ENCODE assay signal across 8 cellular contexts in the genomic region with DNA sequence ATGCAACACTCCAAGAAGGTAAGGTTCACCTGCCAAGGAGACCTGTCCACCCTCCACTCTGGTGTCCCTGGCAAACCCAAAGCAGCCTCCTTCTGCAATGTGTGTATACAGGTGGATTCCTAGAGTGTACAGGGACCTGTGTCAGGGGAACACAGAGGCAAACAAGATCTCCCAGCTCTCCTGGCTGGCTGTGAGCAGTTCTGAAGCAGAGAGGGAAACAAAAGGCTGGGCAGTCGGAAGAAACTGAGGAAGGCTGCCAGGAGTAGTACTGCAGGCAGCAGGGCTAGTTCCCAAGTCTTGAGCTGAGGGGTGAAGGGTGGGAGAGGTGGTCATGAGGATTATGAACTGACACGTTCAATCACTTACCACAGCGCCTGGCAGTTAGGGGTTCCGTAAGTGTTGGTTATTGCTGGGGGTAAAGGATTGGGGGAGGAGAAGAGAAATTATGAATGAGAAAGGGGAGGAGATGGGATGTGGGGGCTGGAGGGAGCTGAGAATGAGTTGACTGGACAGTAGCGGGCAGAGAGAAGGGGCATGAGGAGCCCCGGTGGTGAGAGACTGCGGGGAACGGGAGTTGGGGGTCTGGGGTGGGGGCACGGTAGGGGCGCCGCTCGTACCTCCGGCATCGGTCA. TPM values are rescaled to one million over a fixed set of nuclear protein-coding genes. Genes with fewer than 3 reads are reported as not detected.
A peak's percentile ranks its signal among the peaks of the same experiment; 100 is the strongest.
DNase-seq lines count a peak whose midpoint lies in the region; TF ChIP-seq lines count a peak whose summit lies in the region.

No MANE protein-coding gene starts in this region.

- peak overlapping the region; percentile 91 for H3K27ac Mint-ChIP-seq in MCF 10A (ENCODE audit: low read depth, unreplicated experiment)

- no peaks in the 10 kb centered on the region for H3K9me3 Mint-ChIP-seq in MCF 10A (ENCODE audit: unreplicated experiment)

- H3K27ac ChIP-seq in C4-2B (peak overlapping the region; percentile 88), mesendoderm (ENCODE audit: low read depth, low read length) (no peak overlapping the region), uterus (peak overlapping the region in 1 of 2 donors; percentile 94)

- peaks cover 27% of the 10 kb centered on the region for H3K4me1 Mint-ChIP-seq in MCF 10A (ENCODE audit: insufficient read depth, unreplicated experiment)

- H3K36me3 ChIP-seq in mesendoderm (ENCODE audit: control insufficient read depth, insufficient read depth, low read length), result no peaks in the 10 kb centered on the region
- no peaks in the 10 kb centered on the region for H3K36me3 ChIP-seq in uterus

- CTCF ChIA-PET in MCF 10A (lab: Yijun Ruan, JAX), result interaction anchor here (0.5 to 2.7 kb wide), 6 partner anchors 10 to 136 kb away, joined by 3 to 14 read pairs (median 3); no protein-coding TSS in a partner anchor

- no CpG with 5 or more reads among the region's 14 CpGs for WGBS in mesendoderm (ENCODE audit: extremely low coverage, insufficient coverage, low lambda C conversion rate)

- peaks cover 6% of the 10 kb centered on the region for H3K4me1 ChIP-seq in mesendoderm (ENCODE audit: control insufficient read depth, low read depth, low read length)
- no peaks in the 10 kb centered on the region for H3K4me1 ChIP-seq in uterus

- no peaks in the 10 kb centered on the region for H3K27me3 Mint-ChIP-seq in MCF 10A (ENCODE audit: insufficient read depth, unreplicated experiment)

- POLR2A ChIA-PET in MCF 10A (lab: Yijun Ruan, JAX), result interaction anchor here (0.6 to 3.2 kb wide), 18 partner anchors 8 to 550 kb away, joined by 3 to 56 read pairs (median 6); partner anchors contain the start of genes ASPHD1, CDIPT, HIRIP3 and INO80E

- H2BK120ac ChIP-seq in mesendoderm (ENCODE audit: low read depth, low read length), result no peak overlapping the region

- peak overlapping the region; percentile 88 for H3K18ac ChIP-seq in mesendoderm (ENCODE audit: low read length)

- H2AK5ac ChIP-seq in mesendoderm (ENCODE audit: low read length), result no peak overlapping the region

- BruUV-seq in MCF 10A (replicated peaks; lab: Mats Ljungman, UMichigan), result no TSS peak

- no peak overlapping the region for H4K8ac ChIP-seq in mesendoderm (ENCODE audit: low read depth, low read length)

- H3K4me3 ChIP-seq in Jurkat, Clone E6-1 (ENCODE audit: low read length), result peak overlapping the region; percentile 87
- H3K4me3 ChIP-seq in mesendoderm (ENCODE audit: low read length), result peak overlapping the region; percentile 94
- H3K4me3 ChIP-seq in uterus, result peak overlapping the region; percentile 68 to 95

- intact Hi-C loops in MCF 10A (cut with micrococcal nuclease), result loop anchor here (5.0 kb wide), 1 partner anchor 72 kb away; the partner anchor contains the start of genes HIRIP3 and INO80E
- intact Hi-C loops in uterus (cut with DNase I; ENCODE audit: low total_unique reads), result no loop called here

- peak overlapping the region; percentile 65 for H3K4ac ChIP-seq in mesendoderm (ENCODE audit: low read depth, low read length)

- no peaks in the 10 kb centered on the region for H3K79me2 ChIP-seq in mesendoderm (ENCODE audit: control insufficient read depth, insufficient read depth, low read length)

- no peaks in the 10 kb centered on the region for H3K27me3 ChIP-seq in mesendoderm (ENCODE audit: insufficient read depth, low read length, poor library complexity)
- no peaks in the 10 kb centered on the region for H3K27me3 ChIP-seq in uterus

- TF ChIP-seq POLR2A in uterus (IDR thresholded peaks at IDR 0.05), result no peak

- H2BK5ac ChIP-seq in mesendoderm (ENCODE audit: low read length), result no peak overlapping the region

- H3K56ac ChIP-seq in mesendoderm (ENCODE audit: low read length), result peak overlapping the region; percentile 98

- peaks cover 30% of the 10 kb centered on the region for H3K36me3 Mint-ChIP-seq in MCF 10A (ENCODE audit: insufficient read depth, unreplicated experiment)

- H4K5ac ChIP-seq in mesendoderm (ENCODE audit: low read length), result no peak overlapping the region

- no peak overlapping the region for H3K23ac ChIP-seq in mesendoderm (ENCODE audit: low read length)

- no peaks in the 10 kb centered on the region for H3K9me3 ChIP-seq in uterus

- H3K79me1 ChIP-seq in mesendoderm (ENCODE audit: low read length), result peaks cover 4% of the 10 kb centered on the region

- peak overlapping the region; percentile 96 for H3K9ac ChIP-seq in mesendoderm (ENCODE audit: low read length)

- H2BK15ac ChIP-seq in mesendoderm (replicated peaks; ENCODE audit: low read depth), result no peak overlapping the region

- peak overlapping the region; percentile 96 for H3K4me3 Mint-ChIP-seq in MCF 10A (ENCODE audit: unreplicated experiment)

- peak overlapping the region; percentile 77 for H3K4me2 ChIP-seq in mesendoderm (ENCODE audit: low read length)

- TF ChIP-seq CTCF in C4-2B (conservative IDR thresholded peaks at IDR 0.05), result no peak
- no peak for TF ChIP-seq CTCF in MCF 10A (IDR thresholded peaks at IDR 0.05; ENCODE audit: unreplicated experiment)
- no peak for TF ChIP-seq CTCF in uterus (IDR thresholded peaks at IDR 0.05)

- no peak for DNase-seq in Jurkat, Clone E6-1 (ENCODE audit: low read depth, low spot score)
- peak; percentile 3 for DNase-seq in MCF 10A (ENCODE audit: unreplicated experiment)
- no peak for DNase-seq in mesendoderm
- DNase-seq in uterus, result no peak
- DNase-seq in NCI-H1930 (lab: John Stamatoyannopoulos, UW), result no peak
- DNase-seq in SK-N-DZ (ENCODE audit: low spot score), result no peak
- DNase-seq in occipital lobe (lab: John Stamatoyannopoulos, UW), result no peak

RNA-seq across cellular contexts. Expression of gene KCTD13, which starts 0.7 kb away (rescaled TPM):
- polyA plus RNA-seq in Jurkat, Clone E6-1 (2012; ENCODE audit: insufficient read depth, insufficient read length), result 60.2 TPM
- total RNA-seq in MCF 10A (2022), result 35.5 and 38.9 TPM in 2 replicates
- polyA plus RNA-seq in mesendoderm (2013, experiment 1 of 2), result 6.0 TPM
- polyA plus RNA-seq in mesendoderm (2013, experiment 2 of 2), result 5.8 TPM
- total RNA-seq in uterus, result 10 to 100 TPM in 2 of 4 donors, 1 to 10 TPM in 2; 1.8 to 33.3 (median 14.6) TPM
- 18.2 and 20.0 TPM in 2 replicates for polyA plus RNA-seq in SK-N-DZ (2014; cell fraction: cytosol; rRNA removed)
- polyA plus RNA-seq in SK-N-DZ (2014; cell fraction: nucleus; rRNA removed), result 14.0 and 27.9 TPM in 2 replicates
- 15.6 TPM for total RNA-seq in occipital lobe

RNA-seq across cellular contexts. Expression of gene ASPHD1, which starts 25.0 kb away (rescaled TPM):
- polyA plus RNA-seq in Jurkat, Clone E6-1 (2012; ENCODE audit: insufficient read depth, insufficient read length), result 5.9 TPM
- 4.8 and 5.7 TPM in 2 replicates for total RNA-seq in MCF 10A (2022)
- 3.9 TPM for polyA plus RNA-seq in mesendoderm (2013, experiment 1 of 2)
- 3.7 TPM for polyA plus RNA-seq in mesendoderm (2013, experiment 2 of 2)
- 1 to 10 TPM in 2 of 4 donors, under 1 TPM in 1, not detected in 1; 0.61 to 1.0 (median 1.0) TPM for total RNA-seq in uterus
- 25.6 and 27.1 TPM in 2 replicates for polyA plus RNA-seq in SK-N-DZ (2014; cell fraction: cytosol; rRNA removed)
- polyA plus RNA-seq in SK-N-DZ (2014; cell fraction: nucleus; rRNA removed), result 21.7 and 27.5 TPM in 2 replicates
- 17.2 TPM for total RNA-seq in occipital lobe

RNA-seq across cellular contexts. Expression of gene SEZ6L2, which starts 25.9 kb away (rescaled TPM):
- 3.0 TPM for polyA plus RNA-seq in Jurkat, Clone E6-1 (2012; ENCODE audit: insufficient read depth, insufficient read length)
- total RNA-seq in MCF 10A (2022) (1.9 and 3.2 TPM in 2 replicates), uterus (10 to 100 TPM in 1 of 4 donors, 1 to 10 TPM in 1, under 1 TPM in 1, not detected in 1; 0.52 to 19.4 (median 4.6) TPM), occipital lobe (32.1 TPM)
- 21.1 TPM for polyA plus RNA-seq in mesendoderm (2013, experiment 1 of 2)
- 19.7 TPM for polyA plus RNA-seq in mesendoderm (2013, experiment 2 of 2)
- polyA plus RNA-seq in SK-N-DZ (2014; cell fraction: cytosol; rRNA removed), result 53.8 and 60.2 TPM in 2 replicates
- polyA plus RNA-seq in SK-N-DZ (2014; cell fraction: nucleus; rRNA removed), result 22.0 and 22.8 TPM in 2 replicates

RNA-seq across cellular contexts. Expression of gene TMEM219, which starts 36.6 kb away (rescaled TPM):
- polyA plus RNA-seq in Jurkat, Clone E6-1 (2012; ENCODE audit: insufficient read depth, insufficient read length), result 159 TPM
- 62.1 and 68.1 TPM in 2 replicates for total RNA-seq in MCF 10A (2022)
- 43.5 TPM for polyA plus RNA-seq in mesendoderm (2013, experiment 1 of 2)
- polyA plus RNA-seq in mesendoderm (2013, experiment 2 of 2), result 43.6 TPM
- 10 to 100 TPM; 38.6 to 82.3 (median 58.5) TPM for total RNA-seq in uterus
- 93.4 and 99.9 TPM in 2 replicates for polyA plus RNA-seq in SK-N-DZ (2014; cell fraction: cytosol; rRNA removed)
- 81.7 and 93.0 TPM in 2 replicates for polyA plus RNA-seq in SK-N-DZ (2014; cell fraction: nucleus; rRNA removed)
- 22.5 TPM for total RNA-seq in occipital lobe

RNA-seq across cellular contexts. Expression of gene TAOK2, which starts 48.4 kb away (rescaled TPM):
- 33.2 TPM for polyA plus RNA-seq in Jurkat, Clone E6-1 (2012; ENCODE audit: insufficient read depth, insufficient read length)
- total RNA-seq in MCF 10A (2022), result 29.3 and 33.1 TPM in 2 replicates
- 10.0 TPM for polyA plus RNA-seq in mesendoderm (2013, experiment 1 of 2)
- 10.1 TPM for polyA plus RNA-seq in mesendoderm (2013, experiment 2 of 2)
- 10 to 100 TPM; 28.4 to 70.0 (median 46.6) TPM for total RNA-seq in uterus
- polyA plus RNA-seq in SK-N-DZ (2014; cell fraction: cytosol; rRNA removed), result 33.1 and 34.0 TPM in 2 replicates
- polyA plus RNA-seq in SK-N-DZ (2014; cell fraction: nucleus; rRNA removed), result 80.7 and 90.5 TPM in 2 replicates
- total RNA-seq in occipital lobe, result 49.8 TPM
